2 cellular contexts compared by ENCODE assay signal in the genomic region with DNA sequence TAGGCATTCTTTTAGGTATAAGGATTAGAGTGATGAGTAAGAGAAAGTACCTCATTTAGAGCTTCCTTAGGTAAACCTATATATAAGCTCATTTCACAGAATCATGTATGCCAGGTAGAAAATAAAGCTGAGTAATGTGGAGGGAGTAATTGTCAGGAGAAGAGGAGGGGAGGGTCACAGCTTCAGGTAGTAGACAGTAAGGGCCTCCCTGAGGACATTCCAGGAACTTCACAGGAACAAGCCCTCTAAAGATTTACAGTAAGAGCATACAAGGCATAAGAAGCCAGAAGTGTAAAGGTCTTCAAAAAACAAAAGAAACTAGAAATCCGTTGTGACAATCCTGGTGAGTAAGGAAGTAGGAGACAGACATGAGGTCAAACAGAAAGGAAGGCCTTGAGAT.
TF ChIP-seq lines count a peak whose summit lies in the region.

No MANE protein-coding gene starts in this region.

TF ChIP-seq in SK-N-SH treated with all-trans-retinoic acid at 6 μM for 48 hours, 23 proteins besides CTCF, POLR2A, EP300 and RAD21:
- TF ChIP-seq ARNTL (CRISPR knock-in tag; IDR thresholded peaks at IDR 0.05; ENCODE audit: borderline replicate concordance, low read depth): no peak
- TF ChIP-seq TOX (CRISPR knock-in tag; IDR thresholded peaks at IDR 0.05; ENCODE audit: borderline replicate concordance): no peak
- TF ChIP-seq PPARA (CRISPR knock-in tag; IDR thresholded peaks at IDR 0.05; ENCODE audit: borderline replicate concordance): no peak
- TF ChIP-seq, protein P1, sequence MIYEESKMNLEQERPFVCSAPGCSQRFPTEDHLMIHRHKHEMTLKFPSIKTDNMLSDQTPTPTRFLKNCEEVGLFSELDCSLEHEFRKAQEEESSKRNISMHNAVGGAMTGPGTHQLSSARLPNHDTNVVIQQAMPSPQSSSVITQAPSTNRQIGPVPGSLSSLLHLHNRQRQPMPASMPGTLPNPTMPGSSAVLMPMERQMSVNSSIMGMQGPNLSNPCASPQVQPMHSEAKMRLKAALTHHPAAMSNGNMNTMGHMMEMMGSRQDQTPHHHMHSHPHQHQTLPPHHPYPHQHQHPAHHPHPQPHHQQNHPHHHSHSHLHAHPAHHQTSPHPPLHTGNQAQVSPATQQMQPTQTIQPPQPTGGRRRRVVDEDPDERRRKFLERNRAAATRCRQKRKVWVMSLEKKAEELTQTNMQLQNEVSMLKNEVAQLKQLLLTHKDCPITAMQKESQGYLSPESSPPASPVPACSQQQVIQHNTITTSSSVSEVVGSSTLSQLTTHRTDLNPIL (CRISPR knock-in tag; IDR thresholded peaks at IDR 0.05; ENCODE audit: low read depth): no peak
- TF ChIP-seq, protein P2, sequence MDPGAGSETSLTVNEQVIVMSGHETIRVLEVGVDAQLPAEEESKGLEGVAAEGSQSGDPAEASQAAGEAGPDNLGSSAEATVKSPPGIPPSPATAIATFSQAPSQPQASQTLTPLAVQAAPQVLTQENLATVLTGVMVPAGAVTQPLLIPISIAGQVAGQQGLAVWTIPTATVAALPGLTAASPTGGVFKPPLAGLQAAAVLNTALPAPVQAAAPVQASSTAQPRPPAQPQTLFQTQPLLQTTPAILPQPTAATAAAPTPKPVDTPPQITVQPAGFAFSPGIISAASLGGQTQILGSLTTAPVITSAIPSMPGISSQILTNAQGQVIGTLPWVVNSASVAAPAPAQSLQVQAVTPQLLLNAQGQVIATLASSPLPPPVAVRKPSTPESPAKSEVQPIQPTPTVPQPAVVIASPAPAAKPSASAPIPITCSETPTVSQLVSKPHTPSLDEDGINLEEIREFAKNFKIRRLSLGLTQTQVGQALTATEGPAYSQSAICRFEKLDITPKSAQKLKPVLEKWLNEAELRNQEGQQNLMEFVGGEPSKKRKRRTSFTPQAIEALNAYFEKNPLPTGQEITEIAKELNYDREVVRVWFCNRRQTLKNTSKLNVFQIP (CRISPR knock-in tag; IDR thresholded peaks at IDR 0.05; ENCODE audit: borderline replicate concordance, low read depth): no peak
- no peak for TF ChIP-seq ZFP3 (CRISPR knock-in tag; IDR thresholded peaks at IDR 0.05)
- TF ChIP-seq, protein P3, sequence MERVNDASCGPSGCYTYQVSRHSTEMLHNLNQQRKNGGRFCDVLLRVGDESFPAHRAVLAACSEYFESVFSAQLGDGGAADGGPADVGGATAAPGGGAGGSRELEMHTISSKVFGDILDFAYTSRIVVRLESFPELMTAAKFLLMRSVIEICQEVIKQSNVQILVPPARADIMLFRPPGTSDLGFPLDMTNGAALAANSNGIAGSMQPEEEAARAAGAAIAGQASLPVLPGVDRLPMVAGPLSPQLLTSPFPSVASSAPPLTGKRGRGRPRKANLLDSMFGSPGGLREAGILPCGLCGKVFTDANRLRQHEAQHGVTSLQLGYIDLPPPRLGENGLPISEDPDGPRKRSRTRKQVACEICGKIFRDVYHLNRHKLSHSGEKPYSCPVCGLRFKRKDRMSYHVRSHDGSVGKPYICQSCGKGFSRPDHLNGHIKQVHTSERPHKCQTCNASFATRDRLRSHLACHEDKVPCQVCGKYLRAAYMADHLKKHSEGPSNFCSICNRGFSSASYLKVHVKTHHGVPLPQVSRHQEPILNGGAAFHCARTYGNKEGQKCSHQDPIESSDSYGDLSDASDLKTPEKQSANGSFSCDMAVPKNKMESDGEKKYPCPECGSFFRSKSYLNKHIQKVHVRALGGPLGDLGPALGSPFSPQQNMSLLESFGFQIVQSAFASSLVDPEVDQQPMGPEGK (CRISPR knock-in tag; IDR thresholded peaks at IDR 0.05; ENCODE audit: borderline replicate concordance): no peak
- no peak for TF ChIP-seq GLIS3 (CRISPR knock-in tag; IDR thresholded peaks at IDR 0.05)
- no peak for TF ChIP-seq ZNF70 (CRISPR knock-in tag; IDR thresholded peaks at IDR 0.05)
- no peak for TF ChIP-seq ESRRG (CRISPR knock-in tag; IDR thresholded peaks at IDR 0.05)
- TF ChIP-seq ZNF565 (CRISPR knock-in tag; conservative IDR thresholded peaks at IDR 0.05; ENCODE audit: low read depth): no peak

TF ChIP-seq in SK-N-SH, 30 proteins besides CTCF, POLR2A, EP300 and RAD21:
- TF ChIP-seq, protein P4, sequence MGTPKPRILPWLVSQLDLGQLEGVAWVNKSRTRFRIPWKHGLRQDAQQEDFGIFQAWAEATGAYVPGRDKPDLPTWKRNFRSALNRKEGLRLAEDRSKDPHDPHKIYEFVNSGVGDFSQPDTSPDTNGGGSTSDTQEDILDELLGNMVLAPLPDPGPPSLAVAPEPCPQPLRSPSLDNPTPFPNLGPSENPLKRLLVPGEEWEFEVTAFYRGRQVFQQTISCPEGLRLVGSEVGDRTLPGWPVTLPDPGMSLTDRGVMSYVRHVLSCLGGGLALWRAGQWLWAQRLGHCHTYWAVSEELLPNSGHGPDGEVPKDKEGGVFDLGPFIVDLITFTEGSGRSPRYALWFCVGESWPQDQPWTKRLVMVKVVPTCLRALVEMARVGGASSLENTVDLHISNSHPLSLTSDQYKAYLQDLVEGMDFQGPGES (IDR thresholded peaks at IDR 0.05; ENCODE audit: low read depth, low read length): no peak
